Comparison of ENCODE assay signal across 21 cellular contexts in genomic region chr2:59900728-59901452, GRCh38.
DNase-seq lines count a peak whose midpoint lies in the region; ATAC-seq and TF ChIP-seq lines count a peak whose summit lies in the region.
"Had no signal": no experiment of that assay in that cellular context is flagged by ENCODE, and none has a peak within 500 bp of the region (broad histone marks: within the 10 kb centered on the region; RNA-seq: fewer than 3 reads in every experiment).

No MANE protein-coding gene starts in this region.

- POLR2A ChIA-PET in naive thymus-derived CD4-positive, alpha-beta T cell (lab: Charles Lee) = no interaction called here

- H3K79me2 ChIP-seq in MM.1S (ENCODE audit: low read length) = no peaks in the 10 kb centered on the region

- no peaks in the 10 kb centered on the region for H3K36me3 Mint-ChIP-seq in naive thymus-derived CD4-positive, alpha-beta T cell
- H3K36me3 Mint-ChIP-seq: activated naive CD8-positive, alpha-beta T cell treated with anti-CD3 and anti-CD28 coated beads, Interleukin-2, amount 10 ng/mL, durations not matched to agents 7 days and 5 days had no signal

- H3K36me3 ChIP-seq in MM.1S (replicated peaks; ENCODE audit: insufficient read depth, low read length) = no peaks in the 10 kb centered on the region
- H3K36me3 ChIP-seq in naive thymus-derived CD4-positive, alpha-beta T cell (ENCODE audit: control insufficient read depth in 2 of 3, insufficient read depth in 3 of 3, low read length in 3 of 3) = no peaks in the 10 kb centered on the region
- H3K36me3 ChIP-seq: stomach, tibial nerve had no signal

- ATAC-seq in left ventricle myocardium superior = peak; percentile 91
- no peak for ATAC-seq in naive thymus-derived CD4-positive, alpha-beta T cell

- H3K4me1 Mint-ChIP-seq in naive thymus-derived CD4-positive, alpha-beta T cell = peaks cover 0 to 12% (median 5%) of the 10 kb centered on the region in 7 donors

- H3K27ac ChIP-seq in MM.1S (ENCODE audit: low read length) = no peak overlapping the region
- no peak overlapping the region for H3K27ac ChIP-seq in naive thymus-derived CD4-positive, alpha-beta T cell (ENCODE audit: low read depth, low read length)
- H3K27ac ChIP-seq: stomach, tibial nerve had no signal

- H4K20me1 ChIP-seq in MM.1S (ENCODE audit: insufficient read depth, low read length) = no peaks in the 10 kb centered on the region

- intact Hi-C loops in left ventricle myocardium superior (cut with micrococcal nuclease) = no loop called here
- intact Hi-C loops in naive thymus-derived CD4-positive, alpha-beta T cell (cut with micrococcal nuclease) = no loop called here

- no peak overlapping the region for H3K9ac ChIP-seq in MM.1S (ENCODE audit: low read length)

- H3K4me1 ChIP-seq in MM.1S (ENCODE audit: low read length) = no peaks in the 10 kb centered on the region
- no peaks in the 10 kb centered on the region for H3K4me1 ChIP-seq in naive thymus-derived CD4-positive, alpha-beta T cell (ENCODE audit: control insufficient read depth in 2 of 2, insufficient read depth in 2 of 2, low read length in 2 of 2)
- H3K4me1 ChIP-seq: stomach, tibial nerve had no signal

- H3K9me3 Mint-ChIP-seq in naive thymus-derived CD4-positive, alpha-beta T cell = peaks cover 0 to 3% (median 0%) of the 10 kb centered on the region in 11 donors
- H3K9me3 Mint-ChIP-seq: activated CD4-positive, alpha-beta T cell treated with anti-CD3 and anti-CD28 coated beads, Interleukin-2, amount 10 ng/mL, durations not matched to agents 24 days and 14 days; CD4-positive, alpha-beta T cell; nephron progenitor cell had no signal

- H3F3A ChIP-seq in MM.1S (ENCODE audit: insufficient read depth, low read length) = no peaks in the 10 kb centered on the region

- H3K4me3 ChIP-seq in MM.1S (ENCODE audit: low read length) = no peak overlapping the region
- no peak overlapping the region for H3K4me3 ChIP-seq in naive thymus-derived CD4-positive, alpha-beta T cell (ENCODE audit: low read length)
- H3K4me3 ChIP-seq: stomach, tibial nerve had no signal

- no peaks in the 10 kb centered on the region for H3K9me3 ChIP-seq in MM.1S (replicated peaks; ENCODE audit: insufficient read depth, low read length)
- no peaks in the 10 kb centered on the region for H3K9me3 ChIP-seq in naive thymus-derived CD4-positive, alpha-beta T cell (ENCODE audit: control insufficient read depth in 2 of 3, low read length in 3 of 3)
- H3K9me3 ChIP-seq: stomach, tibial nerve had no signal

- H3K27ac Mint-ChIP-seq in naive thymus-derived CD4-positive, alpha-beta T cell = no peak overlapping the region
- H3K27ac Mint-ChIP-seq: activated CD4-positive, alpha-beta T cell treated with anti-CD3 and anti-CD28 coated beads, Interleukin-2, amount 10 ng/mL, durations not matched to agents 24 days and 14 days; activated naive CD8-positive, alpha-beta T cell treated with anti-CD3 and anti-CD28 coated beads, Interleukin-2, amount 10 ng/mL, durations not matched to agents 7 days and 5 days; CD4-positive, alpha-beta T cell; nephron progenitor cell had no signal

- no peaks in the 10 kb centered on the region for H3K27me3 ChIP-seq in MM.1S (replicated peaks; ENCODE audit: insufficient read depth, low read length)
- H3K27me3 ChIP-seq in naive thymus-derived CD4-positive, alpha-beta T cell (ENCODE audit: control insufficient read depth in 2 of 2, insufficient read depth in 2 of 2, low read length in 2 of 2) = no peaks in the 10 kb centered on the region
- H3K27me3 ChIP-seq: stomach, tibial nerve had no signal

- H2AFZ ChIP-seq in MM.1S (ENCODE audit: low read length) = no peak overlapping the region

- H3K4me2 ChIP-seq in MM.1S (ENCODE audit: low read depth, low read length) = no peak overlapping the region

- H3K4me3 Mint-ChIP-seq in naive thymus-derived CD4-positive, alpha-beta T cell = no peak overlapping the region
- H3K4me3 Mint-ChIP-seq: activated CD4-positive, alpha-beta T cell treated with anti-CD3 and anti-CD28 coated beads, Interleukin-2, amount 10 ng/mL, durations not matched to agents 24 days and 14 days; activated naive CD8-positive, alpha-beta T cell treated with anti-CD3 and anti-CD28 coated beads, Interleukin-2, amount 10 ng/mL, durations not matched to agents 7 days and 5 days; CD4-positive, alpha-beta T cell; nephron progenitor cell had no signal

- CTCF ChIA-PET in naive thymus-derived CD4-positive, alpha-beta T cell (lab: Charles Lee) = no interaction called here

- no peaks in the 10 kb centered on the region for H3K9me2 ChIP-seq in MM.1S (replicated peaks; ENCODE audit: insufficient read depth, low read length)

- peaks cover 0 to 5% (median 0%) of the 10 kb centered on the region in 5 donors for H3K27me3 Mint-ChIP-seq in naive thymus-derived CD4-positive, alpha-beta T cell
- H3K27me3 Mint-ChIP-seq: activated naive CD8-positive, alpha-beta T cell treated with anti-CD3 and anti-CD28 coated beads, Interleukin-2, amount 10 ng/mL, durations not matched to agents 7 days and 5 days; CD4-positive, alpha-beta T cell had no signal

- TF ChIP-seq CTCF in MM.1S (IDR thresholded peaks at IDR 0.05; ENCODE audit: low read length) = no peak

- DNase-seq in NCI-H146 (lab: John Stamatoyannopoulos, UW) (peak; percentile 4), NCI-H146 treated with DMSO at 0.1 percent for 48 hours (lab: John Stamatoyannopoulos, UW; ENCODE audit: unreplicated experiment) (no peak), NCI-H1092 treated with DMSO at 0.1 percent for 48 hours (lab: John Stamatoyannopoulos, UW) (peak; percentile 91), NCI-H524 treated with DMSO at 0.1 percent for 48 hours (lab: John Stamatoyannopoulos, UW) (peak; percentile 46), left ventricle myocardium superior (no peak), MM.1S (no peak), SIG-M5 (lab: John Stamatoyannopoulos, UW) (no peak)
- no peak for DNase-seq in naive thymus-derived CD4-positive, alpha-beta T cell
- DNase-seq: activated CD4-positive, alpha-beta T cell treated with anti-CD3 and anti-CD28 coated beads, Interleukin-2, amount 10 ng/mL, durations not matched to agents 24 days and 14 days; activated gamma-delta T cell; activated naive CD8-positive, alpha-beta T cell treated with anti-CD3 and anti-CD28 coated beads, Interleukin-2, amount 10 ng/mL, durations not matched to agents 7 days and 5 days; activated T-cell treated with anti-CD3 and anti-CD28 coated beads, Interleukin-2, amount 50 U/mL, for 1 hour; CD4-positive, alpha-beta T cell; effector CD4-positive, alpha-beta T cell; glutamatergic neuron; NCI-H1105; nephron progenitor cell; small intestine; stomach; SW 1271 had no signal

Comparison
In these comparisons a context has a peak if more than half of its experiments do, and no peak if none do; other contexts are left out.
1. DNase-seq: peak in NCI-H146 (single experiment), NCI-H1092 treated with DMSO at 0.1 percent for 48 hours (single experiment) and NCI-H524 treated with DMSO at 0.1 percent for 48 hours (single experiment); none in NCI-H146 treated with DMSO at 0.1 percent for 48 hours (single experiment), left ventricle myocardium superior (single experiment), MM.1S (single experiment), naive thymus-derived CD4-positive, alpha-beta T cell (0 of 9) and SIG-M5 (single experiment).